27 cellular contexts compared by ENCODE assay signal in genomic region chr11:19747634-19748280, GRCh38. TPM values are rescaled to one million over a fixed set of nuclear protein-coding genes. Genes with fewer than 3 reads are reported as not detected.
"Had no signal": no experiment of that assay in that cellular context is flagged by ENCODE, and none has a peak within 500 bp of the region (broad histone marks: within the 10 kb centered on the region; RNA-seq: fewer than 3 reads in every experiment).

No MANE protein-coding gene starts in this region.

- H3K27ac Mint-ChIP-seq: activated CD4-positive, alpha-beta memory T cell treated with anti-CD3 and anti-CD28 coated beads for 36 hours; activated CD4-positive, alpha-beta T cell treated with anti-CD3 and anti-CD28 coated beads for 36 hours; activated CD4-positive, alpha-beta T cell treated with anti-CD3 and anti-CD28 coated beads, Interleukin-2, amount 10 ng/mL, durations not matched to agents 24 days and 14 days; activated CD8-positive, alpha-beta memory T cell treated with anti-CD3 and anti-CD28 coated beads, Interleukin-2, amount 10 ng/mL, durations not matched to agents 7 days and 5 days; activated CD8-positive, alpha-beta T cell treated with anti-CD3 and anti-CD28 coated beads, Interleukin-2, amount 10 ng/mL, durations not matched to agents 7 days and 5 days; activated naive CD4-positive, alpha-beta T cell treated with anti-CD3 and anti-CD28 coated beads for 36 hours; activated naive CD4-positive, alpha-beta T cell treated with anti-CD3 and anti-CD28 coated beads, Interleukin-2, amount 50 U/mL, for 24 hours; activated naive CD8-positive, alpha-beta T cell treated with anti-CD3 and anti-CD28 coated beads for 36 hours; activated T-helper 1 cell treated with anti-CD3 and anti-CD28 coated beads, Interleukin-12 subunit alpha, Interleukin-12 subunit beta, Interleukin-2, Interleukin-4 antibody, amounts not matched to agents 30 ng/mL and 10 ng/mL and 1 ng/mL, durations not matched to agents 14 hours and 24 hours and 36 hours; activated T-helper 2 cell treated with anti-CD3 and anti-CD28 coated beads, Interferon-gamma antibody, Interleukin-2, Interleukin-4, amounts not matched to agents 10 μg/mL and 5 μg/mL and 100 μg/mL, durations not matched to agents 14 hours and 24 hours and 36 hours; effector memory CD8-positive, alpha-beta T cell had no signal

- H3K4me1 Mint-ChIP-seq: activated CD4-positive, alpha-beta T cell treated with anti-CD3 and anti-CD28 coated beads for 36 hours; activated CD4-positive, alpha-beta T cell treated with anti-CD3 and anti-CD28 coated beads, Interleukin-2, amount 10 ng/mL, durations not matched to agents 24 days and 14 days; activated CD8-positive, alpha-beta memory T cell treated with anti-CD3 and anti-CD28 coated beads, Interleukin-2, amount 10 ng/mL, durations not matched to agents 7 days and 5 days; activated naive CD4-positive, alpha-beta T cell treated with anti-CD3 and anti-CD28 coated beads, Interleukin-2, amount 50 U/mL, for 24 hours; activated naive CD8-positive, alpha-beta T cell treated with anti-CD3 and anti-CD28 coated beads for 36 hours had no signal

- DNase-seq: activated CD4-positive, alpha-beta memory T cell treated with anti-CD3 and anti-CD28 coated beads for 36 hours; activated CD4-positive, alpha-beta T cell treated with anti-CD3 and anti-CD28 coated beads for 36 hours; activated CD4-positive, alpha-beta T cell treated with anti-CD3 and anti-CD28 coated beads, Interleukin-2, amount 10 ng/mL, durations not matched to agents 24 days and 14 days; activated CD4-positive, CD25-positive, alpha-beta regulatory T cell; activated CD4-positive, CD25-positive, alpha-beta regulatory T cell treated with anti-CD3 and anti-CD28 coated beads, Interleukin-2, amount 50 U/mL, for 72 hours; activated CD8-positive, alpha-beta memory T cell treated with anti-CD3 and anti-CD28 coated beads, Interleukin-2, amount 10 ng/mL, durations not matched to agents 7 days and 5 days; activated CD8-positive, alpha-beta memory T cell treated with anti-CD3 and anti-CD28 coated beads, Interleukin-2, amount 50 U/mL, for 4 hours; activated CD8-positive, alpha-beta T cell treated with anti-CD3 and anti-CD28 coated beads, Interleukin-2, amount 10 ng/mL, durations not matched to agents 7 days and 5 days; activated effector memory CD4-positive, alpha-beta T cell treated with anti-CD3 and anti-CD28 coated beads, Interleukin-2, amount 50 U/mL, for 16 hours; activated naive CD4-positive, alpha-beta T cell treated with anti-CD3 and anti-CD28 coated beads for 36 hours; activated naive CD8-positive, alpha-beta T cell treated with anti-CD3 and anti-CD28 coated beads for 36 hours; activated T-cell treated with anti-CD3 and anti-CD28 coated beads, Interleukin-2, amount 50 U/mL, for 1 hour; activated T-cell treated with anti-CD3 and anti-CD28 coated beads, Interleukin-2, amount 50 U/mL, for 48 hours; caudate nucleus; cortex of kidney; dermis blood vessel endothelial cell; effector CD4-positive, alpha-beta T cell; effector memory CD8-positive, alpha-beta T cell; erythroblast; foreskin keratinocyte; gastrocnemius medialis; glutamatergic neuron; T-helper 2 cell had no signal

- H3K4me3 Mint-ChIP-seq: activated CD4-positive, alpha-beta memory T cell treated with anti-CD3 and anti-CD28 coated beads for 36 hours; activated CD4-positive, alpha-beta T cell treated with anti-CD3 and anti-CD28 coated beads for 36 hours; activated CD4-positive, alpha-beta T cell treated with anti-CD3 and anti-CD28 coated beads, Interleukin-2, amount 10 ng/mL, durations not matched to agents 24 days and 14 days; activated CD8-positive, alpha-beta memory T cell treated with anti-CD3 and anti-CD28 coated beads, Interleukin-2, amount 10 ng/mL, durations not matched to agents 7 days and 5 days; activated CD8-positive, alpha-beta T cell treated with anti-CD3 and anti-CD28 coated beads, Interleukin-2, amount 10 ng/mL, durations not matched to agents 7 days and 5 days; activated naive CD4-positive, alpha-beta T cell treated with anti-CD3 and anti-CD28 coated beads for 36 hours; activated naive CD4-positive, alpha-beta T cell treated with anti-CD3 and anti-CD28 coated beads, Interleukin-2, amount 50 U/mL, for 24 hours; activated naive CD8-positive, alpha-beta T cell treated with anti-CD3 and anti-CD28 coated beads for 36 hours; activated T-helper 1 cell treated with anti-CD3 and anti-CD28 coated beads, Interleukin-12 subunit alpha, Interleukin-12 subunit beta, Interleukin-2, Interleukin-4 antibody, amounts not matched to agents 30 ng/mL and 10 ng/mL and 1 ng/mL, durations not matched to agents 14 hours and 24 hours and 36 hours; effector memory CD8-positive, alpha-beta T cell had no signal

- H3K36me3 Mint-ChIP-seq: activated CD4-positive, alpha-beta memory T cell treated with anti-CD3 and anti-CD28 coated beads for 36 hours; activated CD8-positive, alpha-beta memory T cell treated with anti-CD3 and anti-CD28 coated beads, Interleukin-2, amount 10 ng/mL, durations not matched to agents 7 days and 5 days; activated naive CD4-positive, alpha-beta T cell treated with anti-CD3 and anti-CD28 coated beads, Interleukin-2, amount 50 U/mL, for 24 hours; activated naive CD8-positive, alpha-beta T cell treated with anti-CD3 and anti-CD28 coated beads for 36 hours had no signal

- H3K27me3 Mint-ChIP-seq: activated CD4-positive, alpha-beta memory T cell treated with anti-CD3 and anti-CD28 coated beads for 36 hours; activated CD4-positive, alpha-beta T cell treated with anti-CD3 and anti-CD28 coated beads, Interleukin-2, amount 10 ng/mL, durations not matched to agents 24 days and 14 days; activated naive CD4-positive, alpha-beta T cell treated with anti-CD3 and anti-CD28 coated beads, Interleukin-2, amount 50 U/mL, for 24 hours had no signal

- H3K9me3 ChIP-seq: esophagus muscularis mucosa, gastrocnemius medialis had no signal

- H3K27me3 ChIP-seq: esophagus muscularis mucosa, gastrocnemius medialis had no signal

- H3K4me1 ChIP-seq: foreskin keratinocyte, gastrocnemius medialis had no signal

- H3K27ac ChIP-seq: esophagus muscularis mucosa, foreskin keratinocyte, gastrocnemius medialis had no signal

- H3K9me3 Mint-ChIP-seq: activated CD4-positive, alpha-beta memory T cell treated with anti-CD3 and anti-CD28 coated beads for 36 hours; activated CD4-positive, alpha-beta T cell treated with anti-CD3 and anti-CD28 coated beads, Interleukin-2, amount 10 ng/mL, durations not matched to agents 24 days and 14 days; activated naive CD4-positive, alpha-beta T cell treated with anti-CD3 and anti-CD28 coated beads for 36 hours; activated naive CD4-positive, alpha-beta T cell treated with anti-CD3 and anti-CD28 coated beads, Interleukin-2, amount 50 U/mL, for 24 hours; activated naive CD8-positive, alpha-beta T cell treated with anti-CD3 and anti-CD28 coated beads for 36 hours; activated T-helper 1 cell treated with anti-CD3 and anti-CD28 coated beads, Interleukin-12 subunit alpha, Interleukin-12 subunit beta, Interleukin-2, Interleukin-4 antibody, amounts not matched to agents 30 ng/mL and 10 ng/mL and 1 ng/mL, durations not matched to agents 14 hours and 24 hours and 36 hours; activated T-helper 2 cell treated with anti-CD3 and anti-CD28 coated beads, Interferon-gamma antibody, Interleukin-2, Interleukin-4, amounts not matched to agents 10 μg/mL and 5 μg/mL and 100 μg/mL, durations not matched to agents 14 hours and 24 hours and 36 hours; effector memory CD8-positive, alpha-beta T cell had no signal

RNA-seq across cellular contexts. Expression of gene NAV2, which starts 35.1 kb away (rescaled TPM):
- total RNA-seq: activated CD4-positive, alpha-beta T cell treated with anti-CD3 and anti-CD28 coated beads, Interleukin-2, amount 10 ng/mL, durations not matched to agents 24 days and 14 days had no signal
